ENCODE assay signal across 9 cellular contexts in the genomic region with DNA sequence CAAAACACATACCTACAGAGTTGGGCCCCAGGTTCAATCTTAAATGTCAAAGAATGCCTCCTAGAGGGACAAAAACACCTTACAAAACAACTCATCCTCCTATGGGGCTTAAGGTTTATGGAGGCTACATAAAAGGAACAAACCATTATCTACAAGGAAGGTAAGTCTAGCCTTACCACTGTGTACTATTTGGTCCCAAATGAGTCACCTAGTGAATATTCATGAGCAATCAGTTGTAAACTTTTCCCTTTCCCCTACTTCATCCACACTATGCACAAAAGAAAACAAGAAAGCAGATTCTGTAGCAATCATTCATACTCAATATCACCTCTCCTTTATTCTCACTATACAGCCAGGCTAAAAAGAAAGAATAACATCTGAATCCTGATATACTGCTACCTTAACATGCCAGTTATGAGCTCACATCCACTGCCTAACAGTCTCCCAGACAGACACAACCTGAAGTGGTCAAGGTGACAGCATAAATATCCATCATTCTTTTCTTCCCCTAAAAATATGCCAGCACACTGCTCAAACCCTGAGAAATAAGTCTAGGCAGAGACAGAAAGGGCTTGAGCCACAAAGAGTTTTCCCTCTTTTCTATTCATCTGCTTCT. TPM values are rescaled to one million over a fixed set of nuclear protein-coding genes. Genes with fewer than 3 reads are reported as not detected.
A peak's percentile ranks its signal among the peaks of the same experiment; 100 is the strongest.
DNase-seq lines count a peak whose midpoint lies in the region; ATAC-seq, FAIRE-seq and TF ChIP-seq lines count a peak whose summit lies in the region.
"Had no signal": no experiment of that assay in that cellular context is flagged by ENCODE, and none has a peak within 500 bp of the region (broad histone marks: within the 10 kb centered on the region; RNA-seq: fewer than 3 reads in every experiment).

No MANE protein-coding gene starts in this region.

- H3K4me1 Mint-ChIP-seq in activated T-cell treated with anti-CD3 and anti-CD28 coated beads, Interleukin-2, amount 50 U/mL, for 72 hours (ENCODE audit: low read depth): peaks cover 70% of the 10 kb centered on the region
- peaks cover 44% of the 10 kb centered on the region for H3K4me1 Mint-ChIP-seq in activated naive CD8-positive, alpha-beta T cell treated with anti-CD3 and anti-CD28 coated beads, Interleukin-2, amount 10 ng/mL, durations not matched to agents 7 days and 5 days
- peaks cover 22 to 57% of the 10 kb centered on the region in 2 donors for H3K4me1 Mint-ChIP-seq in stimulated activated naive B cell treated with anti-CD40 and anti-IgM and Interleukin-4, amounts not matched to agents 10 μg/mL and 1 μg/mL and 100 μg/mL, for 72 hours

- peaks cover 10% of the 10 kb centered on the region for H3K4me1 ChIP-seq in HAP-1
- no peaks in the 10 kb centered on the region for H3K4me1 ChIP-seq in small intestine (ENCODE audit: control insufficient read depth in 2 of 2, insufficient read depth in 1 of 2, low read depth in 1 of 2, low read length in 1 of 2)

- H3K9me3 Mint-ChIP-seq in activated T-cell treated with anti-CD3 and anti-CD28 coated beads, Interleukin-2, amount 50 U/mL, for 72 hours: no peaks in the 10 kb centered on the region
- H3K9me3 Mint-ChIP-seq in activated naive CD8-positive, alpha-beta T cell treated with anti-CD3 and anti-CD28 coated beads, Interleukin-2, amount 10 ng/mL, durations not matched to agents 7 days and 5 days: no peaks in the 10 kb centered on the region
- no peaks in the 10 kb centered on the region for H3K9me3 Mint-ChIP-seq in stimulated activated naive B cell treated with anti-CD40 and anti-IgM and Interleukin-4, amounts not matched to agents 10 μg/mL and 1 μg/mL and 100 μg/mL, for 72 hours

- H3K36me3 ChIP-seq in HAP-1 (replicated peaks) (peaks cover 17% of the 10 kb centered on the region), small intestine (ENCODE audit: control insufficient read depth in 2 of 2, insufficient read depth in 2 of 2, low read length in 2 of 2) (peaks cover 0 to 3% of the 10 kb centered on the region in 2 donors)

- in situ Hi-C loops in HAP-1 (cut with MboI; ENCODE audit: low sequenced_read_pairs): loop anchor here (25.0 kb wide), 2 partner anchors 898 to 1023 kb away; a partner anchor contains a TSS

- no peaks in the 10 kb centered on the region for H3K27me3 Mint-ChIP-seq in activated T-cell treated with anti-CD3 and anti-CD28 coated beads, Interleukin-2, amount 50 U/mL, for 72 hours (ENCODE audit: low read depth)
- H3K27me3 Mint-ChIP-seq in activated naive CD8-positive, alpha-beta T cell treated with anti-CD3 and anti-CD28 coated beads, Interleukin-2, amount 10 ng/mL, durations not matched to agents 7 days and 5 days: no peaks in the 10 kb centered on the region
- H3K27me3 Mint-ChIP-seq in stimulated activated naive B cell treated with anti-CD40 and anti-IgM and Interleukin-4, amounts not matched to agents 10 μg/mL and 1 μg/mL and 100 μg/mL, for 72 hours: no peaks in the 10 kb centered on the region

- peak; percentile 79 to 83 for ATAC-seq in activated T-cell treated with anti-CD3 and anti-CD28 coated beads, Interleukin-2, amount 50 U/mL, for 72 hours (replicated peaks in 1 of 2)
- peak; percentile 78 for ATAC-seq in HG02884 (IDR thresholded peaks at IDR 0.05; ENCODE audit: unreplicated experiment)
- peak; percentile 25 for ATAC-seq in activated naive CD8-positive, alpha-beta T cell treated with anti-CD3 and anti-CD28 coated beads, Interleukin-2, amount 10 ng/mL, durations not matched to agents 7 days and 5 days (ENCODE audit: low read depth)
- peak; percentile 50 to 57 for ATAC-seq in stimulated activated naive B cell treated with anti-CD40 and anti-IgM and Interleukin-4, amounts not matched to agents 10 μg/mL and 1 μg/mL and 100 μg/mL, for 72 hours (replicated peaks)

- H3K4me3 ChIP-seq in dorsolateral prefrontal cortex (no peak overlapping the region), HAP-1 (no peak overlapping the region), small intestine (ENCODE audit: low read depth in 1 of 2, low read length in 2 of 2) (no peak overlapping the region)

- POLR2A ChIA-PET in activated naive CD8-positive, alpha-beta T cell treated with anti-CD3 and anti-CD28 coated beads, Interleukin-2, amount 10 ng/mL, durations not matched to agents 7 days and 5 days (lab: Charles Lee): no interaction called here

- H3K27ac ChIP-seq in dorsolateral prefrontal cortex (no peak overlapping the region), small intestine (ENCODE audit: low read depth in 1 of 2, low read length in 1 of 2) (no peak overlapping the region)

- no peaks in the 10 kb centered on the region for H3K9me3 ChIP-seq in HAP-1
- no peaks in the 10 kb centered on the region for H3K9me3 ChIP-seq in small intestine (ENCODE audit: control insufficient read depth, low read depth)

- no peak for DNase-seq in activated T-cell treated with anti-CD3 and anti-CD28 coated beads, Interleukin-2, amount 50 U/mL, for 72 hours
- no peak for DNase-seq in activated T-cell treated with anti-CD3 and anti-CD28 coated beads, Interleukin-2, amount 50 U/mL, for 48 hours
- DNase-seq in activated naive CD8-positive, alpha-beta T cell treated with anti-CD3 and anti-CD28 coated beads, Interleukin-2, amount 10 ng/mL, durations not matched to agents 7 days and 5 days: no peak
- no peak for DNase-seq in stimulated activated naive B cell treated with anti-CD40 and anti-IgM and Interleukin-4, amounts not matched to agents 10 μg/mL and 1 μg/mL and 100 μg/mL, for 72 hours
- no peak for DNase-seq in dorsolateral prefrontal cortex
- DNase-seq in HAP-1 (ENCODE audit: low spot score in 2 of 2): no peak
- no peak for DNase-seq in small intestine
- DNase-seq: NCI-H1092 treated with DMSO at 0.1 percent for 48 hours had no signal

- TF ChIP-seq CTCF in dorsolateral prefrontal cortex (IDR thresholded peaks at IDR 0.05 in 54 of 56, conservative IDR thresholded peaks at IDR 0.05 in 2 of 56; ENCODE audit: low read depth in 1 of 56, partially characterized antibody in 56 of 56): no peak

- FAIRE-seq in small intestine (lab: Jason Lieb, UNC): no peak

- intact Hi-C loops in dorsolateral prefrontal cortex (cut with DNase I): no loop called here

- peak overlapping the region; percentile 38 to 59 for H3K4me3 Mint-ChIP-seq in activated T-cell treated with anti-CD3 and anti-CD28 coated beads, Interleukin-2, amount 50 U/mL, for 72 hours
- no peak overlapping the region for H3K4me3 Mint-ChIP-seq in activated naive CD8-positive, alpha-beta T cell treated with anti-CD3 and anti-CD28 coated beads, Interleukin-2, amount 10 ng/mL, durations not matched to agents 7 days and 5 days
- H3K4me3 Mint-ChIP-seq in stimulated activated naive B cell treated with anti-CD40 and anti-IgM and Interleukin-4, amounts not matched to agents 10 μg/mL and 1 μg/mL and 100 μg/mL, for 72 hours: no peak overlapping the region

- H3K36me3 Mint-ChIP-seq in activated T-cell treated with anti-CD3 and anti-CD28 coated beads, Interleukin-2, amount 50 U/mL, for 72 hours (ENCODE audit: insufficient read depth in 2 of 2): peaks cover 7 to 10% of the 10 kb centered on the region in 2 donors
- H3K36me3 Mint-ChIP-seq in activated naive CD8-positive, alpha-beta T cell treated with anti-CD3 and anti-CD28 coated beads, Interleukin-2, amount 10 ng/mL, durations not matched to agents 7 days and 5 days: peaks cover 14% of the 10 kb centered on the region
- peaks cover 5 to 22% of the 10 kb centered on the region in 2 donors for H3K36me3 Mint-ChIP-seq in stimulated activated naive B cell treated with anti-CD40 and anti-IgM and Interleukin-4, amounts not matched to agents 10 μg/mL and 1 μg/mL and 100 μg/mL, for 72 hours

- peak overlapping the region; percentile 97 for H3K27ac Mint-ChIP-seq in activated T-cell treated with anti-CD3 and anti-CD28 coated beads, Interleukin-2, amount 50 U/mL, for 72 hours
- no peak overlapping the region for H3K27ac Mint-ChIP-seq in activated naive CD8-positive, alpha-beta T cell treated with anti-CD3 and anti-CD28 coated beads, Interleukin-2, amount 10 ng/mL, durations not matched to agents 7 days and 5 days
- no peak overlapping the region for H3K27ac Mint-ChIP-seq in stimulated activated naive B cell treated with anti-CD40 and anti-IgM and Interleukin-4, amounts not matched to agents 10 μg/mL and 1 μg/mL and 100 μg/mL, for 72 hours

- no peaks in the 10 kb centered on the region for H3K27me3 ChIP-seq in dorsolateral prefrontal cortex
- no peaks in the 10 kb centered on the region for H3K27me3 ChIP-seq in HAP-1 (ENCODE audit: low read depth)
- no peaks in the 10 kb centered on the region for H3K27me3 ChIP-seq in small intestine (ENCODE audit: control insufficient read depth in 2 of 2, insufficient read depth in 2 of 2, low read length in 2 of 2)

RNA-seq across cellular contexts. Expression of a gene that starts 6.2 kb away (rescaled TPM):
- 10 to 100 TPM; 58.7 to 63.8 TPM for total RNA-seq in activated T-cell treated with anti-CD3 and anti-CD28 coated beads, Interleukin-2, amount 50 U/mL, for 72 hours
- 10 to 100 TPM; 54.0 to 59.9 TPM for total RNA-seq in activated naive CD8-positive, alpha-beta T cell treated with anti-CD3 and anti-CD28 coated beads, Interleukin-2, amount 10 ng/mL, durations not matched to agents 7 days and 5 days
- 100 to 1,000 TPM in 13 of 120 experiments, 10 to 100 TPM in 107; 34.8 to 117 (median 79.4) TPM for total RNA-seq in dorsolateral prefrontal cortex
- polyA plus RNA-seq in small intestine: 10 to 100 TPM in 1 of 3 donors, 1 to 10 TPM in 2; 2.9 to 29.8 (median 3.8) TPM

RNA-seq across cellular contexts. Expression of a gene that starts 40.2 kb away (rescaled TPM):
- 10 to 100 TPM; 32.9 to 36.8 TPM for total RNA-seq in activated T-cell treated with anti-CD3 and anti-CD28 coated beads, Interleukin-2, amount 50 U/mL, for 72 hours
- total RNA-seq in activated naive CD8-positive, alpha-beta T cell treated with anti-CD3 and anti-CD28 coated beads, Interleukin-2, amount 10 ng/mL, durations not matched to agents 7 days and 5 days: 10 to 100 TPM; 24.3 to 27.3 TPM
- 10 to 100 TPM; 23.2 to 54.9 (median 37.9) TPM for total RNA-seq in dorsolateral prefrontal cortex
- polyA plus RNA-seq in small intestine: 1 to 10 TPM; 3.8 to 8.4 (median 5.1) TPM

Comparison
In these comparisons a context has a peak if more than half of its experiments do, and no peak if none do; other contexts are left out.
1. ATAC-seq: peak in every context shown above with its lines; median percentile 81 in activated T-cell treated with anti-CD3 and anti-CD28 coated beads, Interleukin-2, amount 50 U/mL, for 72 hours; 78 in HG02884; 54 in stimulated activated naive B cell treated with anti-CD40 and anti-IgM and Interleukin-4, amounts not matched to agents 10 μg/mL and 1 μg/mL and 100 μg/mL, for 72 hours; 25 in activated naive CD8-positive, alpha-beta T cell treated with anti-CD3 and anti-CD28 coated beads, Interleukin-2, amount 10 ng/mL, durations not matched to agents 7 days and 5 days.
2. H3K4me3 Mint-ChIP-seq: peak in activated T-cell treated with anti-CD3 and anti-CD28 coated beads, Interleukin-2, amount 50 U/mL, for 72 hours (2 of 2); none in activated naive CD8-positive, alpha-beta T cell treated with anti-CD3 and anti-CD28 coated beads, Interleukin-2, amount 10 ng/mL, durations not matched to agents 7 days and 5 days (single experiment) and stimulated activated naive B cell treated with anti-CD40 and anti-IgM and Interleukin-4, amounts not matched to agents 10 μg/mL and 1 μg/mL and 100 μg/mL, for 72 hours (0 of 2).